ENCODE assay signal across 9 cellular contexts in the genomic region with DNA sequence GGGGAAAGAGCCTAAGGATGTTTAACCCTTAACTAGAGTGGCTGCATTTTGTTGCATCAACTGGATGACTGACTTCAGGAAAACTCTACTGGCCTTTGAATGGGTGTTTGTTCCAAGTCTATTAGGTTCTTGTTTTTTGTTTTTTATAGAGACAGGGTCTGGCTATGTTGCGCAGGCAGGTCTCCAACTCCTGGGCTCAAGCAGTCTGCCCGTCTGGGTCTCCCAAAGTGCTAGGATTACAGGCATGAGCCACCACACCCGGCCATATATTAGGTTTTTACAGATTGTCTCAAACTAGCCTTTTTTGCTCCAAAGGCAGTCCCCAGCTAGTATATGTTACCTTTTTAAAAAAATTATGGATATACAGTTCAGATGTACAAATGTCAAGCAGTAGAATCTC. TPM values are rescaled to one million over a fixed set of nuclear protein-coding genes. Genes with fewer than 3 reads are reported as not detected.
DNase-seq lines count a peak whose midpoint lies in the region; ATAC-seq, FAIRE-seq and TF ChIP-seq lines count a peak whose summit lies in the region.
"Had no signal": no experiment of that assay in that cellular context is flagged by ENCODE, and none has a peak within 500 bp of the region (broad histone marks: within the 10 kb centered on the region; RNA-seq: fewer than 3 reads in every experiment).

No MANE protein-coding gene starts in this region.

- TF ChIP-seq CTCF in SK-N-SH (IDR thresholded peaks at IDR 0.05) (no peak), keratinocyte (optimal IDR thresholded peaks at IDR 0.05 in 1 of 3, IDR thresholded peaks at IDR 0.05 in 1 of 3, conservative IDR thresholded peaks at IDR 0.05 in 1 of 3; ENCODE audit: extremely low read depth in 1 of 3, insufficient read depth in 2 of 3, low read length in 3 of 3) (no peak)

- dilution Hi-C loops in keratinocyte (cut with MboI; ENCODE audit: extremely low pct_ligation_motif_present, low sequenced_read_pairs), result no loop called here

- H3K4me1 ChIP-seq in SK-N-SH (ENCODE audit: control insufficient read depth in 1 of 2, insufficient read depth in 2 of 2, low read depth in 1 of 2, low read length in 1 of 2), result peaks cover 0 to 48% of the 10 kb centered on the region in 2 experiments; a peak in 2 of 4 replicates
- peaks cover 12% of the 10 kb centered on the region for H3K4me1 ChIP-seq in keratinocyte (ENCODE audit: control insufficient read depth, extremely low read depth, insufficient read depth, low read length)
- H3K4me1 ChIP-seq in subcutaneous abdominal adipose tissue (ENCODE audit: control insufficient read depth in 5 of 5, insufficient read depth in 5 of 5, low read length in 5 of 5), result peaks cover 15 to 45% (median 32%) of the 10 kb centered on the region in 5 donors

- no peaks in the 10 kb centered on the region for H3K9me1 ChIP-seq in keratinocyte (ENCODE audit: control insufficient read depth, extremely low read depth, insufficient read depth, low read length)

- peaks cover 54% of the 10 kb centered on the region for H3K4me1 Mint-ChIP-seq in activated naive CD8-positive, alpha-beta T cell (ENCODE audit: low read depth)

- no peaks in the 10 kb centered on the region for H3K9me3 Mint-ChIP-seq in activated naive CD8-positive, alpha-beta T cell (ENCODE audit: low read depth)

- FAIRE-seq in keratinocyte (lab: Jason Lieb, UNC), result no peak
- FAIRE-seq: A204.1 had no signal

- CTCF ChIA-PET in SK-N-SH (lab: Yijun Ruan, JAX), result interaction anchor here (0.7 to 5.3 kb wide), 4 partner anchors 10 to 61 kb away, joined by 3 to 36 read pairs (median 7); partner anchors contain the start of gene CHCHD10

- TF ChIP-seq EP300 in SK-N-SH (IDR thresholded peaks at IDR 0.05; ENCODE audit: borderline replicate concordance in 1 of 2, low read depth in 1 of 2, low read length in 1 of 2), result no peak

- no peak for ATAC-seq in SK-N-SH treated with all-trans-retinoic acid at 6 μM for 48 hours
- no peak for ATAC-seq in HG02798 (IDR thresholded peaks at IDR 0.05; ENCODE audit: poor library complexity, unreplicated experiment)

- TF ChIP-seq RAD21 in SK-N-SH (IDR thresholded peaks at IDR 0.05; ENCODE audit: low read length), result no peak

- H3K36me3 Mint-ChIP-seq in activated naive CD8-positive, alpha-beta T cell, result no peaks in the 10 kb centered on the region

- H3F3A ChIP-seq in SK-N-SH (replicated peaks; ENCODE audit: insufficient read depth), result peaks cover 4% of the 10 kb centered on the region

- peak overlapping the region; percentile 96 for H3K4me2 ChIP-seq in SK-N-SH
- peak overlapping the region; percentile 96 for H3K4me2 ChIP-seq in keratinocyte (ENCODE audit: control insufficient read depth, extremely low read depth, insufficient read depth, low read depth, low read length)

- H3K27ac Mint-ChIP-seq in activated naive CD8-positive, alpha-beta T cell, result peak overlapping the region; percentile 86

- peak overlapping the region; percentile 99 for H3K9ac ChIP-seq in SK-N-SH
- H3K9ac ChIP-seq in keratinocyte (ENCODE audit: control insufficient read depth, extremely low read depth, insufficient read depth, low read length), result peak overlapping the region; percentile 96
- peak overlapping the region in 4 of 5 donors; percentile 84 to 97 (median 96) for H3K9ac ChIP-seq in subcutaneous abdominal adipose tissue (ENCODE audit: low read length in 5 of 5)

- H3K27ac ChIP-seq in SK-N-SH (ENCODE audit: low read depth in 2 of 2, low read length in 1 of 2) (peak overlapping the region; percentile 70 to 98; a peak in 3 of 4 replicates), keratinocyte (ENCODE audit: control insufficient read depth, insufficient read depth, low read length) (peak overlapping the region; percentile 42), subcutaneous abdominal adipose tissue (ENCODE audit: low read depth, low read length) (peak overlapping the region; percentile 94)

- H3K9me2 ChIP-seq in SK-N-SH, result no peaks in the 10 kb centered on the region

- DNase-seq in SK-N-SH (no peak), keratinocyte (ENCODE audit: low read depth, low spot score) (no peak), NCI-H1417 treated with DMSO at 0.1 percent for 48 hours (lab: John Stamatoyannopoulos, UW) (no peak)
- no peak for DNase-seq in activated effector memory CD4-positive, alpha-beta T cell treated with Interleukin-2 at 50 U/mL for 16 hours

- no peaks in the 10 kb centered on the region for H3K27me3 ChIP-seq in SK-N-SH (ENCODE audit: insufficient read depth)
- no peaks in the 10 kb centered on the region for H3K27me3 ChIP-seq in keratinocyte (ENCODE audit: control insufficient read depth, extremely low read depth, insufficient read depth, low read length)
- peaks cover 0 to 2% (median 0%) of the 10 kb centered on the region in 5 donors for H3K27me3 ChIP-seq in subcutaneous abdominal adipose tissue (ENCODE audit: control insufficient read depth in 5 of 5, insufficient read depth in 4 of 5, low read length in 5 of 5)

- H3K79me2 ChIP-seq in SK-N-SH (ENCODE audit: insufficient read depth) (peaks cover 57% of the 10 kb centered on the region), keratinocyte (ENCODE audit: control insufficient read depth, insufficient read depth, low read length) (peaks cover 51% of the 10 kb centered on the region)

- 64% methylated on average over 3 of the region's 3 CpGs for WGBS in SK-N-SH (ENCODE audit: low lambda C conversion rate)

- POLR2A ChIA-PET in SK-N-SH (lab: Yijun Ruan, JAX), result interaction anchor here (0.9 kb wide), 1 partner anchor 13 kb away, joined by 4 read pairs; no protein-coding TSS in a partner anchor

- H3K9me3 ChIP-seq in SK-N-SH, result no peaks in the 10 kb centered on the region
- H3K9me3 ChIP-seq in keratinocyte (ENCODE audit: control insufficient read depth, low read depth, low read length), result no peaks in the 10 kb centered on the region
- no peaks in the 10 kb centered on the region for H3K9me3 ChIP-seq in subcutaneous abdominal adipose tissue (ENCODE audit: control insufficient read depth in 5 of 5, low read length in 5 of 5)

- H3K4me3 ChIP-seq in SK-N-SH (ENCODE audit: low read depth in 2 of 2, low read length in 1 of 2), result peak overlapping the region; percentile 84 to 92
- peak overlapping the region; percentile 67 to 95 (median 95) for H3K4me3 ChIP-seq in keratinocyte (ENCODE audit: control insufficient read depth in 2 of 3, extremely low read depth in 1 of 3, insufficient read depth in 2 of 3, low read depth in 1 of 3, low read length in 3 of 3)
- H3K4me3 ChIP-seq in subcutaneous abdominal adipose tissue (ENCODE audit: low read depth in 1 of 5, low read length in 5 of 5), result peak overlapping the region; percentile 80 to 95 (median 86)

- peak overlapping the region; percentile 34; the same call in 1 of the 2 replicates for H2AFZ ChIP-seq in SK-N-SH (ENCODE audit: low read depth)
- H2AFZ ChIP-seq in keratinocyte (ENCODE audit: control insufficient read depth, low read length), result no peak overlapping the region

- H3K36me3 ChIP-seq in SK-N-SH (replicated peaks in 1 of 2; ENCODE audit: control insufficient read depth in 1 of 2, insufficient read depth in 2 of 2, low read length in 1 of 2) (peaks cover 0 to 10% of the 10 kb centered on the region in 2 experiments), keratinocyte (ENCODE audit: control insufficient read depth in 2 of 2, extremely low read depth in 1 of 2, insufficient read depth in 2 of 2, low read length in 2 of 2) (peaks cover 7 to 8% of the 10 kb centered on the region in 2 experiments), subcutaneous abdominal adipose tissue (ENCODE audit: control insufficient read depth in 5 of 5, insufficient read depth in 5 of 5, low read length in 5 of 5) (peaks cover 0 to 18% (median 13%) of the 10 kb centered on the region in 5 donors)

- H3K27me3 Mint-ChIP-seq in activated naive CD8-positive, alpha-beta T cell, result no peaks in the 10 kb centered on the region

- peak overlapping the region; percentile 93 for H3K4me3 Mint-ChIP-seq in activated naive CD8-positive, alpha-beta T cell

- H4K20me1 ChIP-seq in SK-N-SH (ENCODE audit: insufficient read depth) (peaks cover 55% of the 10 kb centered on the region), keratinocyte (ENCODE audit: control insufficient read depth, extremely low read depth, insufficient read depth, low read length) (peaks cover 13% of the 10 kb centered on the region)

RNA-seq across cellular contexts. Expression of gene SMARCB1, which starts 1.1 kb away (rescaled TPM):
- polyA plus RNA-seq in SK-N-SH (2012; rRNA removed) (182 and 215 TPM in 2 replicates), keratinocyte (70.0 to 108 TPM (median 95.2 TPM) in 3 replicates)
- polyA plus RNA-seq in SK-N-SH (2012; cell fraction: cytosol; rRNA removed), result 170 and 192 TPM in 2 replicates
- polyA plus RNA-seq in SK-N-SH (2012; cell fraction: nucleus; rRNA removed), result 113 and 134 TPM in 2 replicates
- polyA plus RNA-seq in keratinocyte (2011; ENCODE audit: low read depth), result 64.4 TPM
- 90.8 and 109 TPM in 2 replicates for polyA plus RNA-seq in keratinocyte (2011; cell fraction: cytosol; rRNA removed)
- 56.9 and 68.9 TPM in 2 replicates for polyA plus RNA-seq in keratinocyte (2011; cell fraction: nucleus; rRNA removed)
- polyA plus RNA-seq in keratinocyte (2012; ENCODE audit: low replicate concordance), result 48.5 and 84.2 TPM in 2 replicates
- 56.7 to 79.8 TPM (median 75.5 TPM) in 3 replicates for polyA minus RNA-seq in keratinocyte
- 36.8 TPM for polyA minus RNA-seq in keratinocyte (2011; cell fraction: cytosol; rRNA and poly(A)+ RNA removed)
- 18.6 and 26.4 TPM in 2 replicates for polyA minus RNA-seq in keratinocyte (2011; cell fraction: nucleus; rRNA and poly(A)+ RNA removed)

RNA-seq across cellular contexts. Expression of gene MMP11, which starts 15.3 kb away (rescaled TPM):
- polyA plus RNA-seq in SK-N-SH (2012; rRNA removed), result 50.8 and 64.4 TPM in 2 replicates
- polyA plus RNA-seq in SK-N-SH (2012; cell fraction: cytosol; rRNA removed), result 31.3 and 49.7 TPM in 2 replicates
- 48.3 and 75.0 TPM in 2 replicates for polyA plus RNA-seq in SK-N-SH (2012; cell fraction: nucleus; rRNA removed)
- 0.06 to 0.20 TPM (median 0.13 TPM) in 3 replicates for polyA plus RNA-seq in keratinocyte
- polyA plus RNA-seq in keratinocyte (2011; ENCODE audit: low read depth), result not detected
- polyA plus RNA-seq in keratinocyte (2011; cell fraction: cytosol; rRNA removed), result not detected in 2 replicates
- 0.12 and 0.20 TPM in 2 replicates for polyA plus RNA-seq in keratinocyte (2011; cell fraction: nucleus; rRNA removed)
- 0.15 TPM in 1 of 2 replicates, not detected in the other for polyA plus RNA-seq in keratinocyte (2012; ENCODE audit: low replicate concordance)
- 0.38 TPM in 1 of 3 replicates, not detected in the others for polyA minus RNA-seq in keratinocyte
- polyA minus RNA-seq in keratinocyte (2011; cell fraction: cytosol; rRNA and poly(A)+ RNA removed), result not detected
- polyA minus RNA-seq in keratinocyte (2011; cell fraction: nucleus; rRNA and poly(A)+ RNA removed), result not detected in 2 replicates

RNA-seq across cellular contexts. Expression of gene CHCHD10, which starts 20.1 kb away (rescaled TPM):
- polyA plus RNA-seq in SK-N-SH (2012; rRNA removed) (27.7 and 70.1 TPM in 2 replicates), keratinocyte (10.4 to 14.8 TPM (median 10.6 TPM) in 3 replicates)
- polyA plus RNA-seq in SK-N-SH (2012; cell fraction: cytosol; rRNA removed), result 50.5 and 57.1 TPM in 2 replicates
- 31.9 and 32.3 TPM in 2 replicates for polyA plus RNA-seq in SK-N-SH (2012; cell fraction: nucleus; rRNA removed)
- polyA plus RNA-seq in keratinocyte (2011; ENCODE audit: low read depth), result 4.3 TPM
- 31.4 and 45.7 TPM in 2 replicates for polyA plus RNA-seq in keratinocyte (2011; cell fraction: cytosol; rRNA removed)
- polyA plus RNA-seq in keratinocyte (2011; cell fraction: nucleus; rRNA removed), result 9.9 and 22.3 TPM in 2 replicates
- polyA plus RNA-seq in keratinocyte (2012; ENCODE audit: low replicate concordance), result 39.3 and 66.4 TPM in 2 replicates
- 12.3 to 115 TPM (median 20.7 TPM) in 3 replicates for polyA minus RNA-seq in keratinocyte
- 30.9 TPM for polyA minus RNA-seq in keratinocyte (2011; cell fraction: cytosol; rRNA and poly(A)+ RNA removed)
- polyA minus RNA-seq in keratinocyte (2011; cell fraction: nucleus; rRNA and poly(A)+ RNA removed), result 4.7 and 13.8 TPM in 2 replicates

RNA-seq across cellular contexts. Expression of gene C22orf15, which starts 25.1 kb away (rescaled TPM):
- polyA plus RNA-seq in SK-N-SH (2012; rRNA removed) (1.6 and 2.5 TPM in 2 replicates), keratinocyte (0.06 TPM in 1 of 3 replicates, not detected in the others)
- 0.80 and 1.2 TPM in 2 replicates for polyA plus RNA-seq in SK-N-SH (2012; cell fraction: cytosol; rRNA removed)
- polyA plus RNA-seq in SK-N-SH (2012; cell fraction: nucleus; rRNA removed), result 6.0 and 8.1 TPM in 2 replicates
- polyA plus RNA-seq in keratinocyte (2011; ENCODE audit: low read depth), result not detected
- polyA plus RNA-seq in keratinocyte (2011; cell fraction: cytosol; rRNA removed), result not detected in 2 replicates
- not detected in 2 replicates for polyA plus RNA-seq in keratinocyte (2011; cell fraction: nucleus; rRNA removed)
- polyA plus RNA-seq in keratinocyte (2012; ENCODE audit: low replicate concordance), result not detected in 2 replicates
- polyA minus RNA-seq in keratinocyte, result not detected in 3 replicates
- not detected for polyA minus RNA-seq in keratinocyte (2011; cell fraction: cytosol; rRNA and poly(A)+ RNA removed)
- polyA minus RNA-seq in keratinocyte (2011; cell fraction: nucleus; rRNA and poly(A)+ RNA removed), result not detected in 2 replicates

RNA-seq across cellular contexts. Expression of gene VPREB3, which starts 33.7 kb away (rescaled TPM):
- polyA plus RNA-seq in SK-N-SH (2012; rRNA removed) (0.54 TPM in 1 of 2 replicates, not detected in the other), keratinocyte (0.19 TPM in 1 of 3 replicates, not detected in the others)
- polyA plus RNA-seq in SK-N-SH (2012; cell fraction: cytosol; rRNA removed), result 0.19 and 0.30 TPM in 2 replicates
- polyA plus RNA-seq in SK-N-SH (2012; cell fraction: nucleus; rRNA removed), result not detected in 2 replicates
- polyA plus RNA-seq in keratinocyte (2011; ENCODE audit: low read depth), result 1.2 TPM
- polyA plus RNA-seq in keratinocyte (2011; cell fraction: cytosol; rRNA removed), result 0.22 TPM in 1 of 2 replicates, not detected in the other
- not detected in 2 replicates for polyA plus RNA-seq in keratinocyte (2011; cell fraction: nucleus; rRNA removed)
- 1.7 TPM in 1 of 2 replicates, not detected in the other for polyA plus RNA-seq in keratinocyte (2012; ENCODE audit: low replicate concordance)
- not detected in 3 replicates for polyA minus RNA-seq in keratinocyte
- not detected for polyA minus RNA-seq in keratinocyte (2011; cell fraction: cytosol; rRNA and poly(A)+ RNA removed)
- not detected in 2 replicates for polyA minus RNA-seq in keratinocyte (2011; cell fraction: nucleus; rRNA and poly(A)+ RNA removed)

Comparison
In these comparisons a context has a peak if more than half of its experiments do, and no peak if none do; other contexts are left out.
1. H3K27ac ChIP-seq: peak in every context shown above with its lines; median percentile 94 in subcutaneous abdominal adipose tissue; 84 in SK-N-SH; 42 in keratinocyte.
2. RNA of gene MMP11, which starts 15.3 kb away (polyA plus RNA-seq): 31.3 to 75.0 TPM in SK-N-SH; 0.06 to 0.20 TPM in keratinocyte; every median in the first group is over 10 times any median in the second.
3. Peak in every context shown above with its lines, with median percentiles within 50 percentile points of each other: H3K4me3 ChIP-seq and H3K9ac ChIP-seq.